ENCODE assay signal across 10 cellular contexts in the genomic region with DNA sequence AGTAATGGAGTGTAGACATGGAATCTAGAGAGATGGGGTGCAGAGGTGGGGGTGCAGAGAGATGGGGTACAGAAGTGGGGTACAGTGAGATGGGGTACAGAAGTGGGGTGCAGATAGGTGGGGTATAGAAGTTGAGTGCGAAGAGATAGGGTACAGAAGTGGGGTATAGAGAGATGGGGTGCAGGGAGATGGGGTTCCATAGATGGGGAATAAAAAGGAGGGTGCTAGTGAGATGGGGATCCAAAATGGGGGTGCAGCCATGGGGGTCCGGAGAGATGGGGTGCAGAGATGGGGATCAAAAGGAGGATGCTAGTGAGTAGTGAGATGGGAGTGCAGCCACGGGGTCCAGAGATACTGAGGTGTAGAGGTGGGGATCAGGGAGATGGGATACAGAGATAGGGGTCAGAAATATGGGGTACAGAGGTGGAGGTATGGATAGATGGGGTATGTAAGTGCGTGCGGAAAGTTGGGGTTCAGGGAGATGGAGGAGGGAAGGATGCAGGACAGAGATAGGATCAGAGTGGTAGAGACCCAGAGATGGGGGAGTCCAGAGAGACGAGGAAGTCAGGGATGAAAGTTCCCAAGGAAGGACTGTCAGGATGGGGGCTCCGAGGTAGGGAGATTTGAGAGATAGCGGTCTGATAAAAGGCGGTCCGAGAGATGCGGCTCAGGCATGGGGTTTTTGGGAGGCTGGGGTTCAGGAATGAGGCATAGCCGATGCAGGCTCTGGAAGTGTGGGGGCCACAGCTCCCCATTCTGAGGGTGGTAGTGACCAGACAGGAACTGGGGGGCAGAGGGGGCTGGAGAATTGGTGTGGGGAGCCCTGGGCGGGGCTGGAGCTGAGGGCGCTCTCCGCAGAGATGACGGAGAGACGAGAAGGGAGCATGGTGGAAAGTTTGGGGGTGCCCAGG. TPM values are rescaled to one million over a fixed set of nuclear protein-coding genes. Genes with fewer than 3 reads are reported as not detected.
DNase-seq lines count a peak whose midpoint lies in the region; ATAC-seq and TF ChIP-seq lines count a peak whose summit lies in the region.
"Had no signal": no experiment of that assay in that cellular context is flagged by ENCODE, and none has a peak within 500 bp of the region (broad histone marks: within the 10 kb centered on the region; RNA-seq: fewer than 3 reads in every experiment).

No MANE protein-coding gene starts in this region.

- H3K79me2 ChIP-seq in DND-41 (ENCODE audit: insufficient read depth, low read length): no peaks in the 10 kb centered on the region

- no peaks in the 10 kb centered on the region for H3K36me3 ChIP-seq in DND-41 (ENCODE audit: insufficient read depth, low read length)
- H3K36me3 ChIP-seq in SK-N-MC (ENCODE audit: insufficient read depth, low read length): peaks cover 4% of the 10 kb centered on the region; the same call in 1 of the 2 replicates
- H3K36me3 ChIP-seq in iPS-20b (ENCODE audit: insufficient read depth, low read depth, low read length): no peaks in the 10 kb centered on the region
- no peaks in the 10 kb centered on the region for H3K36me3 ChIP-seq in gastrocnemius medialis
- H3K36me3 ChIP-seq: upper lobe of left lung had no signal

- peaks cover 7% of the 10 kb centered on the region for H3K4me1 ChIP-seq in DND-41 (ENCODE audit: insufficient read depth, low read length)
- no peaks in the 10 kb centered on the region for H3K4me1 ChIP-seq in iPS-20b (ENCODE audit: insufficient read depth, low read length)
- H3K4me1 ChIP-seq in gastrocnemius medialis: peaks cover 0 to 4% of the 10 kb centered on the region in 2 donors

- H3K4me2 ChIP-seq in DND-41 (ENCODE audit: insufficient read depth, low read length): peak overlapping the region; percentile 40; the same call in 1 of the 2 replicates

- TF ChIP-seq POLR2A in gastrocnemius medialis (IDR thresholded peaks at IDR 0.05): no peak

- TF ChIP-seq CTCF in DND-41 (IDR thresholded peaks at IDR 0.05; ENCODE audit: borderline replicate concordance, extremely low read depth, low read length, poor library complexity, severe bottlenecking): no peak
- no peak for TF ChIP-seq CTCF in gastrocnemius medialis (IDR thresholded peaks at IDR 0.05 in 4 of 5, conservative IDR thresholded peaks at IDR 0.05 in 1 of 5)

- H2AFZ ChIP-seq in DND-41 (ENCODE audit: low read depth, low read length): no peak overlapping the region

- no peak for ATAC-seq in DND-41 (ENCODE audit: insufficient read depth, low read depth)
- ATAC-seq in gastrocnemius medialis: no peak
- ATAC-seq in HG03139 (IDR thresholded peaks at IDR 0.05; ENCODE audit: unreplicated experiment): no peak
- ATAC-seq in GM21390 (IDR thresholded peaks at IDR 0.05; ENCODE audit: unreplicated experiment): no peak

- H3K9me3 ChIP-seq in DND-41 (ENCODE audit: insufficient read depth, low read length, severe bottlenecking) (no peaks in the 10 kb centered on the region), SK-N-MC (ENCODE audit: low read depth, low read length) (no peaks in the 10 kb centered on the region), iPS-20b (ENCODE audit: insufficient read depth, low read depth, low read length) (no peaks in the 10 kb centered on the region), gastrocnemius medialis (no peaks in the 10 kb centered on the region)
- H3K9me3 ChIP-seq: upper lobe of left lung had no signal

- H3K27ac ChIP-seq in DND-41 (ENCODE audit: low read length) (no peak overlapping the region), SK-N-MC (no peak overlapping the region), iPS-20b (ENCODE audit: low read length) (no peak overlapping the region), gastrocnemius medialis (no peak overlapping the region)
- H3K27ac ChIP-seq: upper lobe of left lung had no signal

- H4K20me1 ChIP-seq in DND-41 (ENCODE audit: insufficient read depth, low read length): no peaks in the 10 kb centered on the region

- no peaks in the 10 kb centered on the region for H3K27me3 ChIP-seq in DND-41 (ENCODE audit: insufficient read depth, low read length, poor library complexity)
- peaks cover 33% of the 10 kb centered on the region for H3K27me3 ChIP-seq in iPS-20b (ENCODE audit: insufficient read depth, low read length)
- H3K27me3 ChIP-seq in gastrocnemius medialis: peaks cover 20 to 59% (median 42%) of the 10 kb centered on the region in 3 donors

- H3K9ac ChIP-seq in DND-41 (ENCODE audit: low read depth, low read length) (no peak overlapping the region), SK-N-MC (ENCODE audit: insufficient read length) (no peak overlapping the region), iPS-20b (ENCODE audit: low read depth, low read length) (no peak overlapping the region; the same call in 1 of the 2 replicates)

- in situ Hi-C loops in gastrocnemius medialis (cut with MboI; ENCODE audit: low sequenced_read_pairs in 4 of 4): loop anchor here (10.0 to 25.0 kb wide), 3 partner anchors 164 to 471 kb away; no protein-coding TSS in a partner anchor

- intact Hi-C loops in gastrocnemius medialis (cut with DNase I; ENCODE audit: low total_unique reads): no loop called here

- H3K4me3 ChIP-seq in DND-41 (ENCODE audit: low read depth in 1 of 2, low read length in 2 of 2) (no peak overlapping the region), SK-N-MC (peak overlapping the region; percentile 84), iPS-20b (ENCODE audit: low read length) (peak overlapping the region; percentile 61), gastrocnemius medialis (no peak overlapping the region)

- DNase-seq in DND-41: no peak
- DNase-seq in SK-N-MC (ENCODE audit: low read depth, low spot score): no peak
- DNase-seq in gastrocnemius medialis: no peak
- DNase-seq: SW 1271, upper lobe of left lung had no signal

RNA-seq across cellular contexts. Expression of a gene that starts 3.4 kb away (rescaled TPM):
- total RNA-seq in gastrocnemius medialis: not detected

RNA-seq across cellular contexts. Expression of a gene that starts 14.1 kb away (rescaled TPM):
- 1 to 10 TPM; 1.8 to 8.0 (median 5.7) TPM for total RNA-seq in gastrocnemius medialis

RNA-seq across cellular contexts. Expression of a gene that starts 26.9 kb away (rescaled TPM):
- total RNA-seq in gastrocnemius medialis: 1 to 10 TPM; 1.4 to 3.7 (median 2.0) TPM

RNA-seq across cellular contexts. Expression of a gene that starts 27.1 kb away (rescaled TPM):
- not detected for total RNA-seq in gastrocnemius medialis

RNA-seq across cellular contexts. Expression of a gene that starts 30.5 kb away (rescaled TPM):
- total RNA-seq in gastrocnemius medialis: not detected
- total RNA-seq: epithelial cell of proximal tubule, HT1080 had no signal

Comparison
In these comparisons a context has a peak if more than half of its experiments do, and no peak if none do; other contexts are left out.
1. H3K4me3 ChIP-seq: peak in SK-N-MC (single experiment) and iPS-20b (single experiment); none in DND-41 (0 of 2) and gastrocnemius medialis (0 of 4).